Comparison of ENCODE assay signal across 14 cellular contexts in the genomic region with DNA sequence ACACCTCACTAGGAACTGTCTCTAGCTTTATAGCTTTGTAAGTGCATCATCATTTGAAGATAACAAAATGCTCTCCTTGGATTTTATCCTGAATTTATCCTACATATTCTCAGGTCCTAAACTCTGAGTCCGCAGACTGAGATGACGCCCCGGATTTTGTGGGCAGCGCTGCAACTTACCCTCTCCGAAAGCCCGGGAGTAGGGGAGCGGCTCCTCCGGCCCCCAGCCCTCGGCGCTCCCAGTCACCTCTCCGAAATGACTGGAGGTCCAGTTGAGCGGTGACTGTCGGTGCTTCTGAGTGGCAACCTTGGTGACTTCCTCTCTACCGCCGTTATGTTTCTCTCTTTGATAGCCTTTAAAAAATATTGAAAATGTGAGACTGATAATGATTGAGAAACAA. TPM values are rescaled to one million over a fixed set of nuclear protein-coding genes. Genes with fewer than 3 reads are reported as not detected.
DNase-seq lines count a peak whose midpoint lies in the region; ATAC-seq, FAIRE-seq and TF ChIP-seq lines count a peak whose summit lies in the region.
"Not testable (repeated sequence)": the region's sequence is repeated elsewhere in the genome, so short reads cannot be mapped to it uniquely, and the experiment has no call there.
"Had no signal": no experiment of that assay in that cellular context is flagged by ENCODE, and none has a peak within 500 bp of the region (broad histone marks: within the 10 kb centered on the region; RNA-seq: fewer than 3 reads in every experiment).

No MANE protein-coding gene starts in this region.

- intact Hi-C loops in kidney (cut with DNase I); posterior vena cava (cut with DNase I); spleen (cut with DNase I; ENCODE audit: low total_unique reads): not testable (repeated sequence)

- H3K9ac ChIP-seq in kidney (ENCODE audit: low read length in 2 of 2), result not testable (repeated sequence)

- peak; percentile 25 for DNase-seq in activated CD8-positive, alpha-beta memory T cell treated with anti-CD3 and anti-CD28 coated beads, Interleukin-2, amount 50 U/mL, for 48 hours
- peak; percentile 1 for DNase-seq in endothelial cell (ENCODE audit: low spot score)
- peak; percentile 22 for DNase-seq in kidney
- peak; percentile 9 for DNase-seq in lung (ENCODE audit: low spot score)
- peak; percentile 47 for DNase-seq in posterior vena cava (ENCODE audit: low spot score)
- peak; percentile 45 for DNase-seq in spleen

- not testable (repeated sequence) for H3K9me3 Mint-ChIP-seq in endothelial cell (ENCODE audit: unreplicated experiment)

- ATAC-seq in lung (ENCODE audit: insufficient read depth, low FRiP score), result not testable (repeated sequence)

- H3K4me1 ChIP-seq in kidney (ENCODE audit: control insufficient read depth in 1 of 2, insufficient read depth in 1 of 2, low read depth in 1 of 2, low read length in 2 of 2); lung (ENCODE audit: control insufficient read depth in 2 of 2, insufficient read depth in 2 of 2, low read length in 2 of 2); spleen: not testable (repeated sequence)

- not testable (repeated sequence) for TF ChIP-seq CTCF in endothelial cell (IDR thresholded peaks at IDR 0.05; ENCODE audit: unreplicated experiment); kidney (IDR thresholded peaks at IDR 0.05; ENCODE audit: borderline replicate concordance, extremely low read depth, insufficient read depth); lung (IDR thresholded peaks at IDR 0.05; ENCODE audit: control extremely low read depth, extremely low read depth); spleen (IDR thresholded peaks at IDR 0.05 in 8 of 11, conservative IDR thresholded peaks at IDR 0.05 in 3 of 11)

- not testable (repeated sequence) for H3K27me3 Mint-ChIP-seq in endothelial cell (ENCODE audit: unreplicated experiment)

- H3K4me3 ChIP-seq in kidney (ENCODE audit: low read length in 2 of 2); lung; spleen: not testable (repeated sequence)

- not testable (repeated sequence) for H3K4me1 Mint-ChIP-seq in endothelial cell (ENCODE audit: unreplicated experiment)

- FAIRE-seq in kidney (lab: Jason Lieb, UNC), result not testable (repeated sequence)

- WGBS in lung, 2 donors, result 19 to 30% methylated on average over 12 to 13 of the region's 15 CpGs
- WGBS in spleen, 5 donors, result 9 to 16% (median 14%) methylated on average over 13 of the region's 15 CpGs

- not testable (repeated sequence) for H3K4me3 Mint-ChIP-seq in endothelial cell (ENCODE audit: unreplicated experiment)

- H3K36me3 ChIP-seq in kidney (ENCODE audit: control insufficient read depth in 1 of 2, insufficient read depth in 2 of 2, low read length in 2 of 2); lung (ENCODE audit: control insufficient read depth in 2 of 2, insufficient read depth in 2 of 2, low read length in 2 of 2); spleen: not testable (repeated sequence)

- not testable (repeated sequence) for TF ChIP-seq POLR2A in spleen (IDR thresholded peaks at IDR 0.05)

- not testable (repeated sequence) for H3K27ac Mint-ChIP-seq in endothelial cell (ENCODE audit: unreplicated experiment)

- H3K27me3 ChIP-seq in lung (ENCODE audit: control insufficient read depth, insufficient read depth), result not testable (repeated sequence)
- peaks cover 0 to 16% (median 0%) of the 10 kb centered on the region in 7 donors for H3K27me3 ChIP-seq in spleen (replicated peaks in 1 of 7)

- H3K9me3 ChIP-seq in kidney (ENCODE audit: control insufficient read depth in 1 of 2, low read length in 2 of 2); lung (ENCODE audit: control insufficient read depth in 2 of 2, insufficient read depth in 1 of 2, low read length in 1 of 2); spleen: not testable (repeated sequence)

- H3K27ac ChIP-seq in kidney (ENCODE audit: low read depth in 2 of 2, low read length in 2 of 2); lung (ENCODE audit: low read depth in 1 of 2, low read length in 1 of 2); spleen: not testable (repeated sequence)

- H3K36me3 Mint-ChIP-seq in endothelial cell (ENCODE audit: low read depth, unreplicated experiment), result not testable (repeated sequence)

RNA-seq across cellular contexts. Expression of a gene that starts 0.9 kb away (rescaled TPM):
- 1.2 TPM for total RNA-seq in endothelial cell (ENCODE audit: unreplicated experiment)
- total RNA-seq in kidney, result not detected
- not detected for polyA plus RNA-seq in kidney (ENCODE audit: insufficient read depth, low read depth, low replicate concordance)
- total RNA-seq in lung, result 1 to 10 TPM in 1 of 2 donors, not detected in 1; 9.1 TPM
- polyA plus RNA-seq in lung, result 1 to 10 TPM in 1 of 2 donors, under 1 TPM in 1; 0.19 to 1.3 TPM
- not detected for total RNA-seq in posterior vena cava
- total RNA-seq in spleen, result not detected
- polyA plus RNA-seq in spleen, result under 1 TPM in 1 of 3 donors, not detected in 2; 0.11 TPM
- total RNA-seq: A172; A673; Calu3; CD4-positive, alpha-beta memory T cell; Daoy; G401; HFFc6 had no signal
- polyA plus RNA-seq: BJ; CD4-positive, alpha-beta memory T cell had no signal

RNA-seq across cellular contexts. Expression of a gene that starts 12.8 kb away (rescaled TPM):
- not detected for total RNA-seq in endothelial cell (ENCODE audit: unreplicated experiment)
- total RNA-seq in kidney, result not detected
- not detected for polyA plus RNA-seq in kidney (ENCODE audit: insufficient read depth, low read depth, low replicate concordance)
- 1 to 10 TPM in 1 of 2 donors, under 1 TPM in 1; 0.09 to 1.8 TPM for total RNA-seq in lung
- polyA plus RNA-seq in lung, result not detected
- total RNA-seq in posterior vena cava, result not detected
- not detected for total RNA-seq in spleen
- not detected for polyA plus RNA-seq in spleen
- total RNA-seq: A172; A673; Calu3; CD4-positive, alpha-beta memory T cell; G401; HFFc6 had no signal
- polyA plus RNA-seq: BJ; CD4-positive, alpha-beta memory T cell had no signal
